Comparison of ENCODE assay signal across 8 cellular contexts in genomic region chr16:2027024-2028010, GRCh38. TPM values are rescaled to one million over a fixed set of nuclear protein-coding genes. Genes with fewer than 3 reads are reported as not detected.
DNase-seq lines count a peak whose midpoint lies in the region; ATAC-seq and TF ChIP-seq lines count a peak whose summit lies in the region.

No MANE protein-coding gene starts in this region.

- no peak for ATAC-seq in activated B cell treated with CpG ODN at 0.5 μM for 24 hours (ENCODE audit: low read depth)

- POLR2A ChIA-PET in activated B cell treated with CpG ODN at 0.5 μM for 24 hours (lab: Charles Lee) = interaction anchor here (0.6 to 1.6 kb wide), 4 partner anchors 20 to 128 kb away, joined by 3 to 12 read pairs (median 4); partner anchors contain the start of genes NTHL1, RPS2, TRAF7 and TSC2

- CTCF ChIA-PET in activated B cell treated with CpG ODN at 0.5 μM for 24 hours (lab: Charles Lee) = interaction anchor here (0.6 to 1.8 kb wide), 2 partner anchors 84 to 113 kb away, joined by 4 to 7 read pairs; no protein-coding TSS in a partner anchor

- peaks cover 25% of the 10 kb centered on the region for H3K27me3 Mint-ChIP-seq in activated T-cell treated with anti-CD3 and anti-CD28 coated beads, Interleukin-2, amount 50 U/mL, for 24 hours
- peaks cover 13% of the 10 kb centered on the region for H3K27me3 Mint-ChIP-seq in activated B cell treated with CpG ODN at 0.5 μM for 24 hours

- peak; percentile 57 for DNase-seq in activated T-cell treated with anti-CD3 and anti-CD28 coated beads, Interleukin-2, amount 50 U/mL, for 24 hours
- DNase-seq in activated T-cell treated with anti-CD3 and anti-CD28 coated beads, Interleukin-2, amount 50 U/mL, for 1 hour = no peak
- DNase-seq in activated B cell treated with CpG ODN at 0.5 μM for 24 hours (no peak), glomerular visceral epithelial cell (ENCODE audit: extremely low spot score) (peak; percentile 47), retina (peak; percentile 44), KG1 (lab: John Stamatoyannopoulos, UW) (no peak), hippocampal formation (lab: John Stamatoyannopoulos, UW) (no peak), ecto neural progenitor cell (ENCODE audit: low spot score) (no peak)

- no peak for TF ChIP-seq CTCF in activated B cell treated with CpG ODN at 0.5 μM for 24 hours (IDR thresholded peaks at IDR 0.05)

- no peaks in the 10 kb centered on the region for H3K9me3 Mint-ChIP-seq in activated T-cell treated with anti-CD3 and anti-CD28 coated beads, Interleukin-2, amount 50 U/mL, for 24 hours
- no peaks in the 10 kb centered on the region for H3K9me3 Mint-ChIP-seq in activated B cell treated with CpG ODN at 0.5 μM for 24 hours

- H3K4me3 Mint-ChIP-seq in activated T-cell treated with anti-CD3 and anti-CD28 coated beads, Interleukin-2, amount 50 U/mL, for 24 hours = peak overlapping the region; percentile 60
- H3K4me3 Mint-ChIP-seq in activated B cell treated with CpG ODN at 0.5 μM for 24 hours = peak overlapping the region; percentile 69

- no peak overlapping the region for H3K27ac Mint-ChIP-seq in activated T-cell treated with anti-CD3 and anti-CD28 coated beads, Interleukin-2, amount 50 U/mL, for 24 hours
- H3K27ac Mint-ChIP-seq in activated B cell treated with CpG ODN at 0.5 μM for 24 hours = no peak overlapping the region

- no peaks in the 10 kb centered on the region for H3K36me3 Mint-ChIP-seq in activated T-cell treated with anti-CD3 and anti-CD28 coated beads, Interleukin-2, amount 50 U/mL, for 24 hours (ENCODE audit: low read depth)
- H3K36me3 Mint-ChIP-seq in activated B cell treated with CpG ODN at 0.5 μM for 24 hours (ENCODE audit: low read depth) = no peaks in the 10 kb centered on the region

- intact Hi-C loops in activated B cell treated with CpG ODN at 0.5 μM for 24 hours (cut with micrococcal nuclease) = no loop called here

- H3K4me1 Mint-ChIP-seq in activated T-cell treated with anti-CD3 and anti-CD28 coated beads, Interleukin-2, amount 50 U/mL, for 24 hours (ENCODE audit: low read depth) = peaks cover 21% of the 10 kb centered on the region
- H3K4me1 Mint-ChIP-seq in activated B cell treated with CpG ODN at 0.5 μM for 24 hours = peaks cover 20% of the 10 kb centered on the region

RNA-seq across cellular contexts. Expression of gene NHERF2, which starts 0.6 kb away (rescaled TPM):
- total RNA-seq in activated B cell treated with CpG ODN at 0.5 μM for 24 hours = 0.56 and 0.93 TPM in 2 replicates

RNA-seq across cellular contexts. Expression of gene NPW, which starts 7.7 kb away (rescaled TPM):
- 1.5 and 1.7 TPM in 2 replicates for total RNA-seq in activated B cell treated with CpG ODN at 0.5 μM for 24 hours

RNA-seq across cellular contexts. Expression of gene ZNF598, which starts 17.7 kb away (rescaled TPM):
- 56.4 and 59.3 TPM in 2 replicates for total RNA-seq in activated B cell treated with CpG ODN at 0.5 μM for 24 hours

RNA-seq across cellular contexts. Expression of gene NTHL1, which starts 20.3 kb away (rescaled TPM):
- 10.5 and 11.5 TPM in 2 replicates for total RNA-seq in activated B cell treated with CpG ODN at 0.5 μM for 24 hours

RNA-seq across cellular contexts. Expression of gene TSC2, which starts 20.5 kb away (rescaled TPM):
- total RNA-seq in activated B cell treated with CpG ODN at 0.5 μM for 24 hours = 130 and 139 TPM in 2 replicates

Comparison
In these comparisons a context has a peak if more than half of its experiments do, and no peak if none do; other contexts are left out.
1. DNase-seq: peak in activated T-cell treated with anti-CD3 and anti-CD28 coated beads, Interleukin-2, amount 50 U/mL, for 24 hours (single experiment), glomerular visceral epithelial cell (single experiment) and retina (single experiment); none in activated T-cell treated with anti-CD3 and anti-CD28 coated beads, Interleukin-2, amount 50 U/mL, for 1 hour (single experiment), activated B cell treated with CpG ODN at 0.5 μM for 24 hours (single experiment), KG1 (single experiment), hippocampal formation (0 of 2) and ecto neural progenitor cell (single experiment).